ENCODE assay signal across 8 cellular contexts in the genomic region with DNA sequence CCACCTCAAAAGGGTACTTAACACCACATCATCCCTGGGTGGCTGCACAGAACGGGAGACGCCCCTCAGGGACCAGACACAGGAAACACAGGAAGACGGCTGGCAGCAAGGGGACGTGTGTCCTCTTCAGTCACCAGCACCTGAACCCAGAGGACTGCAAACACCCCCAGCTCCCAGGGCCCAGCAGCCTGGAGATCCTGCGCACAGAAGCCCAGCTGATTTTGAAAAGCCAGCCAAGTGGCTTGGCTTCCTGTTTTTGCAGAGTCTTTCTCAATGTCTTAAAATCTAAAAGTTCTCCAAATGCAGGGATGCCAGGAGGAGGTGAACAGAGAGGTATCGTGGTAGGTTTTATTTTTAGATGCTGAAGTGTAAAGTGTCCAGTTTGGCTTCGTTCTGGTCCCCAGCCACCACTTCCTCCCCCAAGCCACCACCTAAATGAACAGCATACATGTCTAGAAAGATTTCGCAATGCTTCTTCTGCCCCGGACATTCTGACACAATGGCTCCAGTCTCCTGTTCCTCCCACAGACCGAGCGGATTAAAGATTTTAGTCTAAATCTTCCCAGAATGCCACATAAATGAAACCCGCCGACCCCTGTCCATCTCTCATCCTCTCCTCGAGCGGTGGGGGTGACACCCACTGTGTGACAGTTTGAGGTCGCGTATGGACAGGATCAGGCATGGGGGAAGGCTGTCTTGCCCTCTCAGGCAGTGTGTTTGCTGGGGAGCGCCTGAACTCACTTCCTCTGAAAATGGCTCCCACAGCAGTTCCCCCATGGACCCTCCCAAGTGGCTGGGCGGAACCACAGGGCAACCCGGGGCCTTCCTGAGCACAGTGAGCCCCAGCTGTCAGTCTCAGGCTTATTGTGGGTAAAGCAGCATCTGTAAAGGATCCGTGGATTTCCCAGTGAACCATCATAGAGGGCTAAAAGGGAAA. TPM values are rescaled to one million over a fixed set of nuclear protein-coding genes. Genes with fewer than 3 reads are reported as not detected.
A peak's percentile ranks its signal among the peaks of the same experiment; 100 is the strongest.
DNase-seq lines count a peak whose midpoint lies in the region; ATAC-seq and TF ChIP-seq lines count a peak whose summit lies in the region.

No MANE protein-coding gene starts in this region.

- H3K9me3 Mint-ChIP-seq in stimulated activated naive CD8-positive, alpha-beta T cell treated with anti-CD3 and anti-CD28 coated beads, Interleukin-15, amount 100 ng/mL, for 72 hours = no peaks in the 10 kb centered on the region

- H3K79me2 ChIP-seq in PC-3 (ENCODE audit: low read length) = peaks cover 14% of the 10 kb centered on the region; the same call in 1 of the 2 replicates

- peaks cover 24% of the 10 kb centered on the region for H3K4me1 Mint-ChIP-seq in T-helper 17 cell
- H3K4me1 Mint-ChIP-seq in stimulated activated naive CD8-positive, alpha-beta T cell treated with anti-CD3 and anti-CD28 coated beads, Interleukin-15, amount 100 ng/mL, for 72 hours = peaks cover 90% of the 10 kb centered on the region

- H2AFZ ChIP-seq in PC-3 (ENCODE audit: low read length) = no peak overlapping the region

- intact Hi-C loops in PC-3 (cut with micrococcal nuclease) = no loop called here

- CTCF ChIA-PET in PC-3 (lab: Charles Lee) = no interaction called here

- DNase-seq in T-helper 17 cell (no peak), globus pallidus (ENCODE audit: low spot score) (peak; percentile 52), PC-3 (no peak), NCI-H345 (lab: John Stamatoyannopoulos, UW) (no peak), GOT3 (lab: John Stamatoyannopoulos, UW) (no peak)
- no peak for DNase-seq in stimulated activated naive CD8-positive, alpha-beta T cell treated with anti-CD3 and anti-CD28 coated beads, Interleukin-15, amount 100 ng/mL, for 72 hours

- H3K4me1 ChIP-seq in PC-3 (ENCODE audit: insufficient read depth, low read length) = peaks cover 6% of the 10 kb centered on the region; the same call in 1 of the 2 replicates

- peak overlapping the region; percentile 33 for H3K4me3 Mint-ChIP-seq in T-helper 17 cell
- peak overlapping the region; percentile 63 to 83 for H3K4me3 Mint-ChIP-seq in stimulated activated naive CD8-positive, alpha-beta T cell treated with anti-CD3 and anti-CD28 coated beads, Interleukin-15, amount 100 ng/mL, for 72 hours

- H3K27ac ChIP-seq in PC-3 (ENCODE audit: low read length) = no peak overlapping the region

- H3K9ac ChIP-seq in PC-3 (ENCODE audit: low read length) = no peak overlapping the region

- H3F3A ChIP-seq in PC-3 (ENCODE audit: low read length, unreplicated experiment) = no peaks in the 10 kb centered on the region

- no peak overlapping the region for H3K4me2 ChIP-seq in PC-3 (ENCODE audit: low read length)

- peak; percentile 43 for ATAC-seq in GM21381 (IDR thresholded peaks at IDR 0.05; ENCODE audit: unreplicated experiment)
- ATAC-seq in T-helper 17 cell = no peak
- ATAC-seq in stimulated activated naive CD8-positive, alpha-beta T cell treated with anti-CD3 and anti-CD28 coated beads, Interleukin-15, amount 100 ng/mL, for 72 hours = peak; percentile 58
- ATAC-seq in HG03175 (IDR thresholded peaks at IDR 0.05; ENCODE audit: unreplicated experiment) = no peak
- no peak for ATAC-seq in PC-3

- H3K27me3 ChIP-seq in PC-3 (ENCODE audit: low read length) = no peaks in the 10 kb centered on the region

- H3K27ac Mint-ChIP-seq in T-helper 17 cell = peak overlapping the region; percentile 60
- peak overlapping the region; percentile 92 to 97 for H3K27ac Mint-ChIP-seq in stimulated activated naive CD8-positive, alpha-beta T cell treated with anti-CD3 and anti-CD28 coated beads, Interleukin-15, amount 100 ng/mL, for 72 hours

- no peak overlapping the region for H3K4me3 ChIP-seq in PC-3 (ENCODE audit: low read length)

- no TSS peak for BruUV-seq in PC-3 (replicated peaks; lab: Mats Ljungman, UMichigan)

- no peaks in the 10 kb centered on the region for H3K9me2 ChIP-seq in PC-3 (replicated peaks; ENCODE audit: low read length)

- no peaks in the 10 kb centered on the region for H3K36me3 ChIP-seq in PC-3 (ENCODE audit: low read depth, low read length)

- no peaks in the 10 kb centered on the region for H3K27me3 Mint-ChIP-seq in T-helper 17 cell
- no peaks in the 10 kb centered on the region for H3K27me3 Mint-ChIP-seq in stimulated activated naive CD8-positive, alpha-beta T cell treated with anti-CD3 and anti-CD28 coated beads, Interleukin-15, amount 100 ng/mL, for 72 hours

- POLR2A ChIA-PET in PC-3 (lab: Charles Lee; ENCODE audit: unreplicated experiment) = no interaction called here

- H3K9me3 ChIP-seq in T-helper 17 cell (ENCODE audit: control insufficient read depth, low read length, poor library complexity, severe bottlenecking) = no peaks in the 10 kb centered on the region
- H3K9me3 ChIP-seq in PC-3 (ENCODE audit: low read length) = no peaks in the 10 kb centered on the region

- no peaks in the 10 kb centered on the region for H4K20me1 ChIP-seq in PC-3 (ENCODE audit: low read length)

- peaks cover 3% of the 10 kb centered on the region for H3K36me3 Mint-ChIP-seq in T-helper 17 cell (ENCODE audit: low read depth)

- TF ChIP-seq CTCF in PC-3 (conservative IDR thresholded peaks at IDR 0.05; ENCODE audit: low read depth, low read length) = no peak

RNA-seq across cellular contexts. Expression of a gene that starts 41.6 kb away (rescaled TPM):
- 10 to 100 TPM; 29.4 to 36.1 TPM for total RNA-seq in T-helper 17 cell
- 66.2 and 81.1 TPM in 2 replicates for total RNA-seq in PC-3 (2014; rRNA removed)

Comparison
In these comparisons a context has a peak if more than half of its experiments do, and no peak if none do; other contexts are left out.
1. ATAC-seq: peak in GM21381 (single experiment) and stimulated activated naive CD8-positive, alpha-beta T cell treated with anti-CD3 and anti-CD28 coated beads, Interleukin-15, amount 100 ng/mL, for 72 hours (single experiment); none in T-helper 17 cell (single experiment), HG03175 (single experiment) and PC-3 (single experiment).